8 cellular contexts compared by ENCODE assay signal in genomic region chr3:179768080-179768479, GRCh38.
DNase-seq lines count a peak whose midpoint lies in the region; ATAC-seq, FAIRE-seq and TF ChIP-seq lines count a peak whose summit lies in the region.

No MANE protein-coding gene starts in this region.

- H3K36me3 ChIP-seq in HepG2 (replicated peaks in 1 of 2; ENCODE audit: control insufficient read depth in 1 of 2, insufficient read depth in 2 of 2, low read length in 2 of 2): peaks cover 32 to 79% of the 10 kb centered on the region in 2 experiments
- peaks cover 0 to 28% (median 2%) of the 10 kb centered on the region in 4 donors for H3K36me3 ChIP-seq in right lobe of liver
- H3K36me3 ChIP-seq in endodermal cell (ENCODE audit: control insufficient read depth, insufficient read depth, low read length): peaks cover 33% of the 10 kb centered on the region

- 94% methylated on average over 3 of the region's 3 CpGs for WGBS in HepG2 (ENCODE audit: low lambda C conversion rate)
- 76% methylated on average over 3 of the region's 3 CpGs for WGBS in right lobe of liver (ENCODE audit: insufficient coverage, low coverage, low lambda C conversion rate, missing lambda C conversion rate)
- WGBS in endodermal cell (ENCODE audit: insufficient coverage in 1 of 2, insufficient read length in 1 of 2), 2 experiments: 60 to 65% methylated on average over 2 to 3 of the region's 3 CpGs

- H3K9me3 Mint-ChIP-seq in endodermal cell (no peaks in the 10 kb centered on the region), immature natural killer cell (no peaks in the 10 kb centered on the region)

- H3K27me3 ChIP-seq in HepG2 (ENCODE audit: control insufficient read depth in 1 of 2, insufficient read depth in 2 of 2, low read length in 2 of 2) (no peaks in the 10 kb centered on the region), right lobe of liver (no peaks in the 10 kb centered on the region), endodermal cell (ENCODE audit: control insufficient read depth, insufficient read depth, low read length, poor library complexity, severe bottlenecking) (no peaks in the 10 kb centered on the region)

- H3K9ac ChIP-seq in HepG2 (ENCODE audit: insufficient read depth, low read depth, low read length): no peak overlapping the region
- no peak overlapping the region for H3K9ac ChIP-seq in endodermal cell (ENCODE audit: extremely low read depth, low read length, poor library complexity, severe bottlenecking)

- CTCF ChIA-PET in HepG2 (lab: Yijun Ruan, JAX; ENCODE audit: low intra/inter-chr PET ratio, low total read pairs): no interaction called here

- no peak overlapping the region for H3K4me3 ChIP-seq in HepG2 (replicated peaks in 1 of 3; ENCODE audit: insufficient read depth in 1 of 3, low read depth in 2 of 3, low read length in 3 of 3)
- no peak overlapping the region for H3K4me3 ChIP-seq in right lobe of liver
- no peak overlapping the region for H3K4me3 ChIP-seq in endodermal cell (ENCODE audit: low read length)

- TF ChIP-seq CTCF in HepG2 (CRISPR knock-in tag; IDR thresholded peaks at IDR 0.05): peak; percentile 58
- peak in 2 of 4 donors; percentile 15 to 16 for TF ChIP-seq CTCF in right lobe of liver (IDR thresholded peaks at IDR 0.05)
- TF ChIP-seq CTCF in endodermal cell (conservative IDR thresholded peaks at IDR 0.05): peak; percentile 93

- H3K79me2 ChIP-seq in HepG2 (ENCODE audit: insufficient read depth, low read length): no peaks in the 10 kb centered on the region

- no peak for TF ChIP-seq POLR2A in HepG2 (IDR thresholded peaks at IDR 0.05; ENCODE audit: insufficient read depth in 1 of 2, low read depth in 2 of 2, low read length in 2 of 2)
- no peak for TF ChIP-seq POLR2A in right lobe of liver (IDR thresholded peaks at IDR 0.05)

- no peak overlapping the region for H3K27ac Mint-ChIP-seq in endodermal cell
- no peak overlapping the region for H3K27ac Mint-ChIP-seq in immature natural killer cell

- ATAC-seq in HepG2 (peak; percentile 62), right lobe of liver (no peak), HG03460 (IDR thresholded peaks at IDR 0.05; ENCODE audit: unreplicated experiment) (no peak), HG02678 (IDR thresholded peaks at IDR 0.05; ENCODE audit: unreplicated experiment) (no peak)

- H4K20me1 ChIP-seq in HepG2 (ENCODE audit: insufficient read depth, low read length): no peaks in the 10 kb centered on the region

- POLR2A ChIA-PET in HepG2 (lab: Yijun Ruan, JAX): no interaction called here

- H2AFZ ChIP-seq in HepG2 (ENCODE audit: low read length): no peak overlapping the region

- no peak overlapping the region for H3K4me2 ChIP-seq in HepG2 (ENCODE audit: low read depth, low read length)

- in situ Hi-C loops in HepG2 (cut with HindIII; ENCODE audit: extremely low pct_ligation_motif_present, low pct_unique_long_range_greater_than_20kb): no loop called here

- DNase-seq in HepG2 (ENCODE audit: low spot score): no peak
- DNase-seq in right lobe of liver: no peak
- peak; percentile 23 for DNase-seq in NCI-H524 treated with DMSO at 0.1 percent for 48 hours (lab: John Stamatoyannopoulos, UW)
- DNase-seq in endodermal cell: peak; percentile 82
- DNase-seq in pons (ENCODE audit: low spot score): peak; percentile 71
- no peak for DNase-seq in immature natural killer cell

- H3K4me3 Mint-ChIP-seq in endodermal cell (no peak overlapping the region), immature natural killer cell (no peak overlapping the region)

- BruUV-seq in HepG2 (replicated peaks; lab: Mats Ljungman, UMichigan): no TSS peak

- H3K9me3 ChIP-seq in HepG2 (ENCODE audit: low read length) (no peaks in the 10 kb centered on the region), right lobe of liver (no peaks in the 10 kb centered on the region), endodermal cell (ENCODE audit: control insufficient read depth, low read length) (no peaks in the 10 kb centered on the region)

- no peak for FAIRE-seq in HepG2 (lab: Jason Lieb, UNC)

- H3K36me3 Mint-ChIP-seq in endodermal cell (ENCODE audit: low read depth): peaks cover 47% of the 10 kb centered on the region
- peaks cover 9 to 22% (median 9%) of the 10 kb centered on the region in 3 donors for H3K36me3 Mint-ChIP-seq in immature natural killer cell

- intact Hi-C loops in HepG2 (cut with micrococcal nuclease; ENCODE audit: unreplicated experiment) (no loop called here), right lobe of liver (cut with DNase I) (no loop called here)

- H3K4me1 ChIP-seq in HepG2 (ENCODE audit: insufficient read depth, low read length): no peaks in the 10 kb centered on the region
- H3K4me1 ChIP-seq in right lobe of liver: no peaks in the 10 kb centered on the region
- no peaks in the 10 kb centered on the region for H3K4me1 ChIP-seq in endodermal cell (ENCODE audit: control insufficient read depth, insufficient read depth, low read length)

- TF ChIP-seq RAD21 in HepG2 (CRISPR knock-in tag; IDR thresholded peaks at IDR 0.05): no peak

- H3K4me1 Mint-ChIP-seq in endodermal cell: peaks cover 22% of the 10 kb centered on the region
- H3K4me1 Mint-ChIP-seq in immature natural killer cell: peaks cover 11 to 27% of the 10 kb centered on the region in 2 donors

- H3K27me3 Mint-ChIP-seq in endodermal cell (ENCODE audit: insufficient read depth): no peaks in the 10 kb centered on the region
- peaks cover 0 to 2% (median 0%) of the 10 kb centered on the region in 3 donors for H3K27me3 Mint-ChIP-seq in immature natural killer cell (ENCODE audit: low read depth in 3 of 3)

- no peak for TF ChIP-seq EP300 in HepG2 (IDR thresholded peaks at IDR 0.05; ENCODE audit: low read depth in 2 of 2, low read length in 2 of 2)
- no peak for TF ChIP-seq EP300 in HepG2 (CRISPR knock-in tag; IDR thresholded peaks at IDR 0.05; ENCODE audit: borderline replicate concordance)

- H3K27ac ChIP-seq in HepG2 (ENCODE audit: extremely low read length, insufficient read depth, low read length) (no peak overlapping the region), right lobe of liver (no peak overlapping the region), endodermal cell (ENCODE audit: low read depth, low read length) (no peak overlapping the region)

TF ChIP-seq in HepG2, 621 proteins besides CTCF, POLR2A, EP300 and RAD21:
- no peak for TF ChIP-seq DBP (CRISPR knock-in tag; IDR thresholded peaks at IDR 0.05; ENCODE audit: not compliant biosample characterization)
- TF ChIP-seq STAG1 (CRISPR knock-in tag; IDR thresholded peaks at IDR 0.05): peak; percentile 31

Comparison
In these comparisons a context has a peak if more than half of its experiments do, and no peak if none do; other contexts are left out.
1. DNase-seq: peak in NCI-H524 treated with DMSO at 0.1 percent for 48 hours (single experiment), endodermal cell (single experiment) and pons (single experiment); none in HepG2 (single experiment), right lobe of liver (0 of 3) and immature natural killer cell (0 of 3).